ENCODE assay signal across 10 cellular contexts in the genomic region with DNA sequence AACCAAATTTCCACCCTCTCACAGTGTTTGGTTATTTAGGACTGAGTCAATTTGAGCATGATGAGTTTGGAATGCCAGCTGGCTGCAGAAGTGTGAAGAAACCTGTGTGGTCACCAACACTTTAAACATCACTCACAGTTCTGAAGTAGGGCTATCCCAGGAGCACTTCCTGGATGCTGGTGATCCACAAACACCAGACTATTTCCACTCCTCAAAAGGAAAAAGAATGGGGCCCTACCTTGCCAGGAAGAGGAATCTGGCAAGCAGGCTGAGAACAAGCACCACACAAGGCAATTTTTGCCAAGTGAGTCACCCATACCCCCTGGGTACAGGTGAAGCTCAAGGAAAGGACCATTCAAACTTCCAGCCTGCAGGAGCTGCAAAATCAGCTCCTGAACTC.
DNase-seq lines count a peak whose midpoint lies in the region; ATAC-seq and TF ChIP-seq lines count a peak whose summit lies in the region.
"Had no signal": no experiment of that assay in that cellular context is flagged by ENCODE, and none has a peak within 500 bp of the region (broad histone marks: within the 10 kb centered on the region; RNA-seq: fewer than 3 reads in every experiment).

No MANE protein-coding gene starts in this region.

- H3K4me3 ChIP-seq in astrocyte of the spinal cord (ENCODE audit: low read depth, low read length) (no peak overlapping the region), SK-N-SH (ENCODE audit: low read depth in 2 of 2, low read length in 1 of 2) (no peak overlapping the region)
- H3K4me3 ChIP-seq: dorsolateral prefrontal cortex had no signal

- H4K20me1 ChIP-seq in SK-N-SH (ENCODE audit: insufficient read depth) = no peaks in the 10 kb centered on the region

- no peaks in the 10 kb centered on the region for H3K36me3 ChIP-seq in SK-N-SH (replicated peaks in 1 of 2; ENCODE audit: control insufficient read depth in 1 of 2, insufficient read depth in 2 of 2, low read length in 1 of 2)

- peaks cover 9% of the 10 kb centered on the region; the same call in 1 of the 2 replicates for H3K27me3 ChIP-seq in SK-N-SH (ENCODE audit: insufficient read depth)

- H3K4me1 ChIP-seq in SK-N-SH (ENCODE audit: control insufficient read depth in 1 of 2, insufficient read depth in 2 of 2, low read depth in 1 of 2, low read length in 1 of 2) = no peaks in the 10 kb centered on the region

- no peaks in the 10 kb centered on the region for H3F3A ChIP-seq in SK-N-SH (replicated peaks; ENCODE audit: insufficient read depth)

- no peak for TF ChIP-seq EP300 in SK-N-SH (IDR thresholded peaks at IDR 0.05; ENCODE audit: borderline replicate concordance in 1 of 2, low read depth in 1 of 2, low read length in 1 of 2)

- in situ Hi-C loops in astrocyte of the spinal cord (cut with HindIII; ENCODE audit: low sequenced_read_pairs) = no loop called here

- H3K27ac ChIP-seq in SK-N-SH (ENCODE audit: low read depth in 2 of 2, low read length in 1 of 2) = no peak overlapping the region
- H3K27ac ChIP-seq: dorsolateral prefrontal cortex had no signal

- H3K9me2 ChIP-seq in SK-N-SH = no peaks in the 10 kb centered on the region

- peak; percentile 3 for ATAC-seq in GM18867 (IDR thresholded peaks at IDR 0.05; ENCODE audit: unreplicated experiment)

- DNase-seq in M059J (ENCODE audit: low read depth) (peak; percentile 97), astrocyte of the spinal cord (ENCODE audit: low read depth, low spot score) (peak; percentile 57), non-pigmented ciliary epithelial cell (ENCODE audit: low read depth) (peak; percentile 30), SK-N-SH (no peak), germinal center (ENCODE audit: low spot score) (no peak), NCI-H524 treated with DMSO at 0.1 percent for 48 hours (lab: John Stamatoyannopoulos, UW) (no peak)
- DNase-seq: NCI-H1694; stimulated activated CD4-positive, alpha-beta T cell treated with anti-CD3 and anti-CD28 coated beads, Interleukin-2, amount 100 ng/mL, for 24 hours had no signal

- POLR2A ChIA-PET in SK-N-SH (lab: Yijun Ruan, JAX) = no interaction called here

- no peak for TF ChIP-seq RAD21 in SK-N-SH (IDR thresholded peaks at IDR 0.05; ENCODE audit: low read length)

- no peak for TF ChIP-seq CTCF in astrocyte of the spinal cord (IDR thresholded peaks at IDR 0.05; ENCODE audit: low read depth, low read length)
- no peak for TF ChIP-seq CTCF in SK-N-SH (IDR thresholded peaks at IDR 0.05)

- H3K9me3 ChIP-seq in SK-N-SH = no peaks in the 10 kb centered on the region

- H3K4me2 ChIP-seq in SK-N-SH = no peak overlapping the region

- CTCF ChIA-PET in SK-N-SH (lab: Yijun Ruan, JAX) = no interaction called here

- no peaks in the 10 kb centered on the region for H3K79me2 ChIP-seq in SK-N-SH (ENCODE audit: insufficient read depth)

- no peak overlapping the region for H3K9ac ChIP-seq in SK-N-SH

- no peak overlapping the region for H2AFZ ChIP-seq in SK-N-SH (ENCODE audit: low read depth)

TF ChIP-seq in SK-N-SH, 30 proteins besides CTCF, POLR2A, EP300 and RAD21:
- TF ChIP-seq MXI1 (IDR thresholded peaks at IDR 0.05; ENCODE audit: low read depth, low read length) (no peak), TAF1 (IDR thresholded peaks at IDR 0.05; ENCODE audit: borderline replicate concordance, low read depth, low read length) (no peak), FOSL2 (IDR thresholded peaks at IDR 0.05; ENCODE audit: borderline replicate concordance, low read depth) (no peak), EZH2phosphoT487 (IDR thresholded peaks at IDR 0.05; ENCODE audit: borderline replicate concordance, low read depth) (no peak), FOXM1 (IDR thresholded peaks at IDR 0.05; ENCODE audit: low read depth) (no peak), TCF12 (IDR thresholded peaks at IDR 0.05) (no peak), RXRA (IDR thresholded peaks at IDR 0.05; ENCODE audit: borderline replicate concordance, low read depth) (no peak), RCOR1 (IDR thresholded peaks at IDR 0.05; ENCODE audit: low read length) (no peak), ELF1 (IDR thresholded peaks at IDR 0.05) (no peak), CHD2 (IDR thresholded peaks at IDR 0.05; ENCODE audit: low read length, partially characterized antibody) (no peak), MEF2A (IDR thresholded peaks at IDR 0.05; ENCODE audit: borderline replicate concordance, low read depth) (no peak)
- TF ChIP-seq, protein P1, sequence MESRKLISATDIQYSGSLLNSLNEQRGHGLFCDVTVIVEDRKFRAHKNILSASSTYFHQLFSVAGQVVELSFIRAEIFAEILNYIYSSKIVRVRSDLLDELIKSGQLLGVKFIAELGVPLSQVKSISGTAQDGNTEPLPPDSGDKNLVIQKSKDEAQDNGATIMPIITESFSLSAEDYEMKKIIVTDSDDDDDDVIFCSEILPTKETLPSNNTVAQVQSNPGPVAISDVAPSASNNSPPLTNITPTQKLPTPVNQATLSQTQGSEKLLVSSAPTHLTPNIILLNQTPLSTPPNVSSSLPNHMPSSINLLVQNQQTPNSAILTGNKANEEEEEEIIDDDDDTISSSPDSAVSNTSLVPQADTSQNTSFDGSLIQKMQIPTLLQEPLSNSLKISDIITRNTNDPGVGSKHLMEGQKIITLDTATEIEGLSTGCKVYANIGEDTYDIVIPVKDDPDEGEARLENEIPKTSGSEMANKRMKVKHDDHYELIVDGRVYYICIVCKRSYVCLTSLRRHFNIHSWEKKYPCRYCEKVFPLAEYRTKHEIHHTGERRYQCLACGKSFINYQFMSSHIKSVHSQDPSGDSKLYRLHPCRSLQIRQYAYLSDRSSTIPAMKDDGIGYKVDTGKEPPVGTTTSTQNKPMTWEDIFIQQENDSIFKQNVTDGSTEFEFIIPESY (IDR thresholded peaks at IDR 0.05; ENCODE audit: borderline replicate concordance, low read depth) = no peak
- TF ChIP-seq, protein P2, sequence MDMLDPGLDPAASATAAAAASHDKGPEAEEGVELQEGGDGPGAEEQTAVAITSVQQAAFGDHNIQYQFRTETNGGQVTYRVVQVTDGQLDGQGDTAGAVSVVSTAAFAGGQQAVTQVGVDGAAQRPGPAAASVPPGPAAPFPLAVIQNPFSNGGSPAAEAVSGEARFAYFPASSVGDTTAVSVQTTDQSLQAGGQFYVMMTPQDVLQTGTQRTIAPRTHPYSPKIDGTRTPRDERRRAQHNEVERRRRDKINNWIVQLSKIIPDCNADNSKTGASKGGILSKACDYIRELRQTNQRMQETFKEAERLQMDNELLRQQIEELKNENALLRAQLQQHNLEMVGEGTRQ (IDR thresholded peaks at IDR 0.05; ENCODE audit: borderline replicate concordance, low read depth, low read length) = no peak
- TF ChIP-seq, protein P3, sequence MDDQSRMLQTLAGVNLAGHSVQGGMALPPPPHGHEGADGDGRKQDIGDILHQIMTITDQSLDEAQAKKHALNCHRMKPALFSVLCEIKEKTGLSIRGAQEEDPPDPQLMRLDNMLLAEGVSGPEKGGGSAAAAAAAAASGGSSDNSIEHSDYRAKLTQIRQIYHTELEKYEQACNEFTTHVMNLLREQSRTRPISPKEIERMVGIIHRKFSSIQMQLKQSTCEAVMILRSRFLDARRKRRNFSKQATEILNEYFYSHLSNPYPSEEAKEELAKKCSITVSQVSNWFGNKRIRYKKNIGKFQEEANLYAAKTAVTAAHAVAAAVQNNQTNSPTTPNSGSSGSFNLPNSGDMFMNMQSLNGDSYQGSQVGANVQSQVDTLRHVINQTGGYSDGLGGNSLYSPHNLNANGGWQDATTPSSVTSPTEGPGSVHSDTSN (IDR thresholded peaks at IDR 0.05) = no peak
- TF ChIP-seq, protein P4, sequence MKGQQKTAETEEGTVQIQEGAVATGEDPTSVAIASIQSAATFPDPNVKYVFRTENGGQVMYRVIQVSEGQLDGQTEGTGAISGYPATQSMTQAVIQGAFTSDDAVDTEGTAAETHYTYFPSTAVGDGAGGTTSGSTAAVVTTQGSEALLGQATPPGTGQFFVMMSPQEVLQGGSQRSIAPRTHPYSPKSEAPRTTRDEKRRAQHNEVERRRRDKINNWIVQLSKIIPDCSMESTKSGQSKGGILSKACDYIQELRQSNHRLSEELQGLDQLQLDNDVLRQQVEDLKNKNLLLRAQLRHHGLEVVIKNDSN (IDR thresholded peaks at IDR 0.05; ENCODE audit: borderline replicate concordance, low read depth) = no peak
- TF ChIP-seq, protein P5, sequence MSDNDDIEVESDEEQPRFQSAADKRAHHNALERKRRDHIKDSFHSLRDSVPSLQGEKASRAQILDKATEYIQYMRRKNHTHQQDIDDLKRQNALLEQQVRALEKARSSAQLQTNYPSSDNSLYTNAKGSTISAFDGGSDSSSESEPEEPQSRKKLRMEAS (IDR thresholded peaks at IDR 0.05; ENCODE audit: low read depth) = no peak

Comparison
In these comparisons a context has a peak if more than half of its experiments do, and no peak if none do; other contexts are left out.
1. DNase-seq: peak in M059J (single experiment), astrocyte of the spinal cord (single experiment) and non-pigmented ciliary epithelial cell (single experiment); none in SK-N-SH (single experiment), germinal center (single experiment) and NCI-H524 treated with DMSO at 0.1 percent for 48 hours (single experiment).